14 cellular contexts compared by ENCODE assay signal in genomic region chr21:46266946-46267345, GRCh38. TPM values are rescaled to one million over a fixed set of nuclear protein-coding genes. Genes with fewer than 3 reads are reported as not detected.
A peak's percentile ranks its signal among the peaks of the same experiment; 100 is the strongest.
DNase-seq lines count a peak whose midpoint lies in the region; ATAC-seq and TF ChIP-seq lines count a peak whose summit lies in the region.
"Had no signal": no experiment of that assay in that cellular context is flagged by ENCODE, and none has a peak within 500 bp of the region (broad histone marks: within the 10 kb centered on the region; RNA-seq: fewer than 3 reads in every experiment).

No MANE protein-coding gene starts in this region.

- no peaks in the 10 kb centered on the region for H3K27me3 Mint-ChIP-seq in chondrocyte (ENCODE audit: low read depth)
- no peaks in the 10 kb centered on the region for H3K27me3 Mint-ChIP-seq in stimulated activated memory B cell treated with anti-CD40 and anti-IgM and Interleukin-4, amounts not matched to agents 10 μg/mL and 1 μg/mL and 100 μg/mL, for 72 hours
- H3K27me3 Mint-ChIP-seq in endodermal cell (ENCODE audit: insufficient read depth) = no peaks in the 10 kb centered on the region
- H3K27me3 Mint-ChIP-seq: CD4-positive, alpha-beta memory T cell had no signal

- H3K4me3 Mint-ChIP-seq in chondrocyte (ENCODE audit: unreplicated experiment) = no peak overlapping the region
- H3K4me3 Mint-ChIP-seq in stimulated activated memory B cell treated with anti-CD40 and anti-IgM and Interleukin-4, amounts not matched to agents 10 μg/mL and 1 μg/mL and 100 μg/mL, for 72 hours = no peak overlapping the region
- no peak overlapping the region for H3K4me3 Mint-ChIP-seq in endodermal cell
- H3K4me3 Mint-ChIP-seq: CD4-positive, alpha-beta memory T cell had no signal

- no peak overlapping the region for H3K4me3 ChIP-seq in SJCRH30
- no peak overlapping the region for H3K4me3 ChIP-seq in endodermal cell (ENCODE audit: low read length)
- H3K4me3 ChIP-seq: GM12878 had no signal

- DNase-seq in activated naive CD4-positive, alpha-beta T cell treated with anti-CD3 and anti-CD28 coated beads, Interleukin-2, amount 50 U/mL, for 72 hours (ENCODE audit: low spot score in 2 of 2) = no peak
- DNase-seq in activated naive CD4-positive, alpha-beta T cell treated with Interleukin-2 at 50 U/mL for 16 hours = no peak
- DNase-seq in SJCRH30 = no peak
- DNase-seq in chondrocyte (ENCODE audit: low spot score) = no peak
- DNase-seq in 8988T = no peak
- no peak for DNase-seq in endodermal cell
- DNase-seq: BE2C; CD4-positive, alpha-beta memory T cell; DMS79 had no signal

- H3K27ac Mint-ChIP-seq in activated naive CD4-positive, alpha-beta T cell treated with anti-CD3 and anti-CD28 coated beads, Interleukin-2, amount 50 U/mL, for 72 hours = peak overlapping the region; percentile 17 to 27
- H3K27ac Mint-ChIP-seq in chondrocyte (ENCODE audit: unreplicated experiment) (peak overlapping the region; percentile 24), endodermal cell (no peak overlapping the region)
- H3K27ac Mint-ChIP-seq in stimulated activated memory B cell treated with anti-CD40 and anti-IgM and Interleukin-4, amounts not matched to agents 10 μg/mL and 1 μg/mL and 100 μg/mL, for 72 hours = peak overlapping the region; percentile 6

- H3K9me3 Mint-ChIP-seq in activated naive CD4-positive, alpha-beta T cell treated with anti-CD3 and anti-CD28 coated beads, Interleukin-2, amount 50 U/mL, for 72 hours = no peaks in the 10 kb centered on the region
- no peaks in the 10 kb centered on the region for H3K9me3 Mint-ChIP-seq in chondrocyte (ENCODE audit: low read depth)
- no peaks in the 10 kb centered on the region for H3K9me3 Mint-ChIP-seq in stimulated activated memory B cell treated with anti-CD40 and anti-IgM and Interleukin-4, amounts not matched to agents 10 μg/mL and 1 μg/mL and 100 μg/mL, for 72 hours
- H3K9me3 Mint-ChIP-seq in endodermal cell = no peaks in the 10 kb centered on the region
- H3K9me3 Mint-ChIP-seq: CD4-positive, alpha-beta memory T cell had no signal

- H3K9ac ChIP-seq in endodermal cell (ENCODE audit: extremely low read depth, low read length, poor library complexity, severe bottlenecking) = no peak overlapping the region

- peaks cover 53% of the 10 kb centered on the region for H3K36me3 ChIP-seq in SJCRH30
- peaks cover 79% of the 10 kb centered on the region for H3K36me3 ChIP-seq in endodermal cell (ENCODE audit: control insufficient read depth, insufficient read depth, low read length)

- 93% methylated on average over 16 to 19 of the region's 19 CpGs for WGBS in endodermal cell (ENCODE audit: insufficient coverage in 1 of 2, insufficient read length in 1 of 2), 2 experiments

- H3K27ac ChIP-seq in SJCRH30 = 0 out of 2 replicates have a peak overlapping the region, but pooled peaks have one; percentile 1
- H3K27ac ChIP-seq in endodermal cell (ENCODE audit: low read depth, low read length) = no peak overlapping the region
- H3K27ac ChIP-seq: C4-2B, HL-60 had no signal

- H3K36me3 Mint-ChIP-seq in activated naive CD4-positive, alpha-beta T cell treated with anti-CD3 and anti-CD28 coated beads, Interleukin-2, amount 50 U/mL, for 72 hours = peaks cover 0 to 6% of the 10 kb centered on the region in 2 donors
- H3K36me3 Mint-ChIP-seq in chondrocyte (ENCODE audit: low read depth) = peaks cover 34% of the 10 kb centered on the region
- peaks cover 70% of the 10 kb centered on the region for H3K36me3 Mint-ChIP-seq in stimulated activated memory B cell treated with anti-CD40 and anti-IgM and Interleukin-4, amounts not matched to agents 10 μg/mL and 1 μg/mL and 100 μg/mL, for 72 hours
- H3K36me3 Mint-ChIP-seq in endodermal cell (ENCODE audit: low read depth) = peaks cover 78% of the 10 kb centered on the region

- no peaks in the 10 kb centered on the region for H3K4me1 Mint-ChIP-seq in chondrocyte (ENCODE audit: low read depth)
- H3K4me1 Mint-ChIP-seq in stimulated activated memory B cell treated with anti-CD40 and anti-IgM and Interleukin-4, amounts not matched to agents 10 μg/mL and 1 μg/mL and 100 μg/mL, for 72 hours = no peaks in the 10 kb centered on the region
- no peaks in the 10 kb centered on the region for H3K4me1 Mint-ChIP-seq in endodermal cell
- H3K4me1 Mint-ChIP-seq: CD4-positive, alpha-beta memory T cell had no signal

- H3K27me3 ChIP-seq in SJCRH30 (no peaks in the 10 kb centered on the region), endodermal cell (ENCODE audit: control insufficient read depth, insufficient read depth, low read length, poor library complexity, severe bottlenecking) (no peaks in the 10 kb centered on the region)
- H3K27me3 ChIP-seq: BE2C had no signal

- ATAC-seq in activated naive CD4-positive, alpha-beta T cell treated with anti-CD3 and anti-CD28 coated beads, Interleukin-2, amount 50 U/mL, for 72 hours = no peak
- ATAC-seq in stimulated activated memory B cell treated with anti-CD40 and anti-IgM and Interleukin-4, amounts not matched to agents 10 μg/mL and 1 μg/mL and 100 μg/mL, for 72 hours = no peak
- ATAC-seq: GM12878, HCT116 had no signal

- no peak for TF ChIP-seq CTCF in chondrocyte (IDR thresholded peaks at IDR 0.05)
- no peak for TF ChIP-seq CTCF in endodermal cell (conservative IDR thresholded peaks at IDR 0.05)

- no peaks in the 10 kb centered on the region for H3K9me3 ChIP-seq in SJCRH30 (replicated peaks)
- no peaks in the 10 kb centered on the region for H3K9me3 ChIP-seq in endodermal cell (ENCODE audit: control insufficient read depth, low read length)
- H3K9me3 ChIP-seq: BE2C had no signal

- H3K4me1 ChIP-seq in SJCRH30 (peaks cover 10% of the 10 kb centered on the region; the same call in 1 of the 2 replicates), endodermal cell (ENCODE audit: control insufficient read depth, insufficient read depth, low read length) (no peaks in the 10 kb centered on the region)
- H3K4me1 ChIP-seq: BE2C had no signal

RNA-seq across cellular contexts. Expression of gene MCM3AP, which starts 18.5 kb away (rescaled TPM):
- total RNA-seq in activated naive CD4-positive, alpha-beta T cell treated with anti-CD3 and anti-CD28 coated beads, Interleukin-2, amount 50 U/mL, for 72 hours = 100 to 1,000 TPM; 105 to 119 TPM
- 39.8 and 49.2 TPM in 2 replicates for total RNA-seq in SJCRH30 (2014; rRNA removed; shearing (Covaris generic))
- total RNA-seq in chondrocyte (86.4 to 106 TPM (median 87.2 TPM) in 3 replicates), endodermal cell (100 to 1,000 TPM; 120 to 161 TPM)
- polyA plus RNA-seq in endodermal cell (2013, experiment 1 of 2) = 84.8 TPM
- 76.7 TPM for polyA plus RNA-seq in endodermal cell (2013, experiment 2 of 2)

RNA-seq across cellular contexts. Expression of gene YBEY, which starts 19.2 kb away (rescaled TPM):
- total RNA-seq in activated naive CD4-positive, alpha-beta T cell treated with anti-CD3 and anti-CD28 coated beads, Interleukin-2, amount 50 U/mL, for 72 hours = 10 to 100 TPM in 1 of 2 donors, 1 to 10 TPM in 1; 9.1 to 10.4 TPM
- total RNA-seq in SJCRH30 (2014; rRNA removed; shearing (Covaris generic)) = 16.1 and 16.4 TPM in 2 replicates
- total RNA-seq in chondrocyte (10.6 to 16.0 TPM (median 13.1 TPM) in 3 replicates), endodermal cell (10 to 100 TPM; 19.6 to 23.3 TPM)
- 40.0 TPM for polyA plus RNA-seq in endodermal cell (2013, experiment 1 of 2)
- polyA plus RNA-seq in endodermal cell (2013, experiment 2 of 2) = 28.0 TPM

RNA-seq across cellular contexts. Expression of gene LSS, which starts 38.4 kb away (rescaled TPM):
- 10 to 100 TPM; 17.8 to 26.2 TPM for total RNA-seq in activated naive CD4-positive, alpha-beta T cell treated with anti-CD3 and anti-CD28 coated beads, Interleukin-2, amount 50 U/mL, for 72 hours
- total RNA-seq in SJCRH30 (2014; rRNA removed; shearing (Covaris generic)) = 30.6 and 41.3 TPM in 2 replicates
- total RNA-seq in chondrocyte (93.2 to 110 TPM (median 107 TPM) in 3 replicates), endodermal cell (10 to 100 TPM; 56.7 to 85.2 TPM)
- polyA plus RNA-seq in endodermal cell (2013, experiment 1 of 2) = 101 TPM
- polyA plus RNA-seq in endodermal cell (2013, experiment 2 of 2) = 100 TPM

RNA-seq across cellular contexts. Expression of gene C21orf58, which starts 56.7 kb away (rescaled TPM):
- total RNA-seq in activated naive CD4-positive, alpha-beta T cell treated with anti-CD3 and anti-CD28 coated beads, Interleukin-2, amount 50 U/mL, for 72 hours = 10 to 100 TPM; 20.7 to 36.0 TPM
- 33.0 and 40.7 TPM in 2 replicates for total RNA-seq in SJCRH30 (2014; rRNA removed; shearing (Covaris generic))
- total RNA-seq in chondrocyte (5.0 to 13.9 TPM (median 5.6 TPM) in 3 replicates), endodermal cell (10 to 100 TPM; 19.6 to 37.4 TPM)
- polyA plus RNA-seq in endodermal cell (2013, experiment 1 of 2) = 24.1 TPM
- 26.2 TPM for polyA plus RNA-seq in endodermal cell (2013, experiment 2 of 2)

RNA-seq across cellular contexts. Expression of gene PCNT, which starts 57.0 kb away (rescaled TPM):
- 10 to 100 TPM; 52.8 to 63.4 TPM for total RNA-seq in activated naive CD4-positive, alpha-beta T cell treated with anti-CD3 and anti-CD28 coated beads, Interleukin-2, amount 50 U/mL, for 72 hours
- total RNA-seq in SJCRH30 (2014; rRNA removed; shearing (Covaris generic)) = 21.7 and 35.7 TPM in 2 replicates
- 29.9 to 41.0 TPM (median 37.3 TPM) in 3 replicates for total RNA-seq in chondrocyte
- 10 to 100 TPM; 40.1 to 40.7 TPM for total RNA-seq in endodermal cell
- 32.9 TPM for polyA plus RNA-seq in endodermal cell (2013, experiment 1 of 2)
- polyA plus RNA-seq in endodermal cell (2013, experiment 2 of 2) = 28.4 TPM
